8 cellular contexts compared by ENCODE assay signal in the genomic region with DNA sequence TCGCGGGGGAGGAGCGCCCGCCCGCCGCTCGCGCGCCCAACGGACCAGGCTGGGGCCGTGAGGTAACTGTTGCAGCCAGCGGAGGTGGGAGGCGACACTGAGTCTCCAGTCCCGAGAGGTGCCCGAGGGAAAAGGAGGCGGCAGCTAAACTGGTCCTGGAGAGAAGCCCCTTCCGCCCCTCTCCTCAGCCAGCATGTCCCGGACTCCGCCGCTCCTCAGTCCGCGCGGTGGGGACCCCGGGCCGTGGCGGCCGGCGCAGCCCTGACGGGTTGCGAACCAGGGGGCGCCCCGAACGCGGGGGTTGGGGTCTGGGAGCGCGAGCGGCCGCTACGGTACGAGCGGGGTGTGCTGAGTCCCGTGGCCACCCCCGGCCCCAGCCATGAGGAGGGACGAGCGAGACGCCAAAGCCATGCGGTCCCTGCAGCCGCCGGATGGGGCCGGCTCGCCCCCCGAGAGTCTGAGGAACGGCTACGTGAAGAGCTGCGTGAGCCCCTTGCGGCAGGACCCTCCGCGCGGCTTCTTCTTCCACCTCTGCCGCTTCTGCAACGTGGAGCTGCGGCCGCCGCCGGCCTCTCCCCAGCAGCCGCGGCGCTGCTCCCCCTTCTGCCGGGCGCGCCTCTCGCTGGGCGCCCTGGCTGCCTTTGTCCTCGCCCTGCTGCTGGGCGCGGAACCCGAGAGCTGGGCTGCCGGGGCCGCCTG. TPM values are rescaled to one million over a fixed set of nuclear protein-coding genes. Genes with fewer than 3 reads are reported as not detected.
DNase-seq lines count a peak whose midpoint lies in the region; ATAC-seq and TF ChIP-seq lines count a peak whose summit lies in the region.

A gene (plus strand): TSS at position 108 of the 699 bp plus-strand sequence. CDS start 272 bp downstream, at position 380.

- H3K27me3 ChIP-seq in CD4-positive, CD25-positive, alpha-beta regulatory T cell (ENCODE audit: control insufficient read depth, insufficient read depth, low read length): no peaks in the 10 kb centered on the region
- no peaks in the 10 kb centered on the region for H3K27me3 ChIP-seq in mucosa of rectum (ENCODE audit: control insufficient read depth in 2 of 2, insufficient read depth in 2 of 2, low read length in 2 of 2)

- peaks cover 5% of the 10 kb centered on the region for H3K27me3 Mint-ChIP-seq in CD4-positive, CD25-positive, alpha-beta regulatory T cell

- H3K9ac ChIP-seq in mucosa of rectum (ENCODE audit: low read depth in 1 of 2, low read length in 2 of 2): peak within 1 kb of the TSS; percentile 79 to 95

- peaks cover 26 to 56% (median 48%) of the 10 kb centered on the region in 4 donors for H3K4me1 Mint-ChIP-seq in CD4-positive, CD25-positive, alpha-beta regulatory T cell
- H3K4me1 Mint-ChIP-seq in stimulated activated effector memory CD8-positive, alpha-beta T cell treated with anti-CD3 and anti-CD28 coated beads, Interleukin-12 subunit alpha, Interleukin-12 subunit beta, amount 100 ng/mL, for 72 hours: peaks cover 40% of the 10 kb centered on the region

- no peaks in the 10 kb centered on the region for H3K36me3 ChIP-seq in CD4-positive, CD25-positive, alpha-beta regulatory T cell (ENCODE audit: control insufficient read depth, insufficient read depth, low read length)
- H3K36me3 ChIP-seq in mucosa of rectum (ENCODE audit: control insufficient read depth in 2 of 2, insufficient read depth in 2 of 2, low read length in 2 of 2): no peaks in the 10 kb centered on the region

- peak; percentile 77 for TF ChIP-seq POLR2A in erythroblast (IDR thresholded peaks at IDR 0.05; ENCODE audit: low read length)

- H3K36me3 Mint-ChIP-seq in CD4-positive, CD25-positive, alpha-beta regulatory T cell: peaks cover 22% of the 10 kb centered on the region
- peaks cover 36% of the 10 kb centered on the region for H3K36me3 Mint-ChIP-seq in stimulated activated effector memory CD8-positive, alpha-beta T cell treated with anti-CD3 and anti-CD28 coated beads, Interleukin-12 subunit alpha, Interleukin-12 subunit beta, amount 100 ng/mL, for 72 hours

- DNase-seq in CD4-positive, CD25-positive, alpha-beta regulatory T cell: peak; percentile 65 to 85 (median 69)
- DNase-seq in NOMO-1 treated with dmso at 0.1 percent for 144 hours (lab: John Stamatoyannopoulos, UW; ENCODE audit: unreplicated experiment) (peak; percentile 72), erythroblast (lab: John Stamatoyannopoulos, UW) (peak; percentile 90 to 93)
- DNase-seq in activated CD8-positive, alpha-beta memory T cell treated with anti-CD3 and anti-CD28 coated beads, Interleukin-2, amount 50 U/mL, for 4 hours: peak; percentile 73
- peak; percentile 35 to 86 for DNase-seq in stimulated activated effector memory CD8-positive, alpha-beta T cell treated with anti-CD3 and anti-CD28 coated beads, Interleukin-12 subunit alpha, Interleukin-12 subunit beta, amount 100 ng/mL, for 72 hours (ENCODE audit: low spot score in 2 of 2)

- peak within 1 kb of the TSS; percentile 88 to 97 (median 92) for H3K27ac Mint-ChIP-seq in CD4-positive, CD25-positive, alpha-beta regulatory T cell
- H3K27ac Mint-ChIP-seq in stimulated activated effector memory CD8-positive, alpha-beta T cell treated with anti-CD3 and anti-CD28 coated beads, Interleukin-12 subunit alpha, Interleukin-12 subunit beta, amount 100 ng/mL, for 72 hours: peak within 1 kb of the TSS; percentile 74

- H3K4me3 ChIP-seq in CD4-positive, CD25-positive, alpha-beta regulatory T cell (ENCODE audit: low read depth, low read length): peak within 1 kb of the TSS; percentile 100
- peak within 1 kb of the TSS; percentile 78 to 97 for H3K4me3 ChIP-seq in mucosa of rectum (ENCODE audit: low read length in 2 of 2)

- peaks cover 57% of the 10 kb centered on the region for H3K4me1 ChIP-seq in CD4-positive, CD25-positive, alpha-beta regulatory T cell (ENCODE audit: control insufficient read depth, insufficient read depth, low read length, poor library complexity, severe bottlenecking)
- peaks cover 6 to 17% of the 10 kb centered on the region in 2 donors for H3K4me1 ChIP-seq in mucosa of rectum (ENCODE audit: control insufficient read depth in 2 of 2, insufficient read depth in 2 of 2, low read length in 2 of 2)

- peak within 1 kb of the TSS; percentile 73 for H3K27ac ChIP-seq in CD4-positive, CD25-positive, alpha-beta regulatory T cell (ENCODE audit: insufficient read depth, low read length, poor library complexity, severe bottlenecking)
- peak within 1 kb of the TSS; percentile 80 to 88 for H3K27ac ChIP-seq in mucosa of rectum (ENCODE audit: low read depth in 2 of 2, low read length in 2 of 2)

- peaks cover 0 to 1% (median 0%) of the 10 kb centered on the region in 7 donors for H3K9me3 Mint-ChIP-seq in CD4-positive, CD25-positive, alpha-beta regulatory T cell
- no peaks in the 10 kb centered on the region for H3K9me3 Mint-ChIP-seq in stimulated activated effector memory CD8-positive, alpha-beta T cell treated with anti-CD3 and anti-CD28 coated beads, Interleukin-12 subunit alpha, Interleukin-12 subunit beta, amount 100 ng/mL, for 72 hours

- ATAC-seq in CD4-positive, CD25-positive, alpha-beta regulatory T cell (ENCODE audit: low read depth in 2 of 2): peak; percentile 65 to 68
- ATAC-seq in GM19328 (IDR thresholded peaks at IDR 0.05; ENCODE audit: unreplicated experiment) (peak; percentile 74), HG03460 (IDR thresholded peaks at IDR 0.05; ENCODE audit: unreplicated experiment) (peak; percentile 71)
- peak; percentile 85 for ATAC-seq in stimulated activated effector memory CD8-positive, alpha-beta T cell treated with anti-CD3 and anti-CD28 coated beads, Interleukin-12 subunit alpha, Interleukin-12 subunit beta, amount 100 ng/mL, for 72 hours

- no peaks in the 10 kb centered on the region for H3K9me3 ChIP-seq in CD4-positive, CD25-positive, alpha-beta regulatory T cell (ENCODE audit: control insufficient read depth in 2 of 2, low read length in 2 of 2)
- H3K9me3 ChIP-seq in mucosa of rectum (ENCODE audit: control insufficient read depth in 2 of 2, low read length in 2 of 2): no peaks in the 10 kb centered on the region

- H3K4me3 Mint-ChIP-seq in CD4-positive, CD25-positive, alpha-beta regulatory T cell: peak within 1 kb of the TSS; percentile 89 to 96 (median 93)
- H3K4me3 Mint-ChIP-seq in stimulated activated effector memory CD8-positive, alpha-beta T cell treated with anti-CD3 and anti-CD28 coated beads, Interleukin-12 subunit alpha, Interleukin-12 subunit beta, amount 100 ng/mL, for 72 hours: peak within 1 kb of the TSS; percentile 64

RNA-seq across cellular contexts. Expression of the gene that starts here (rescaled TPM):
- total RNA-seq in CD4-positive, CD25-positive, alpha-beta regulatory T cell: 99.5 TPM
- 10 to 100 TPM; 32.8 to 62.4 (median 49.1) TPM for polyA plus RNA-seq in CD4-positive, CD25-positive, alpha-beta regulatory T cell

Comparison
In these comparisons a context has a peak if more than half of its experiments do, and no peak if none do; other contexts are left out.
1. Peak in every context shown above with its lines: DNase-seq, ATAC-seq, H3K4me3 ChIP-seq and H3K27ac ChIP-seq.